ENCODE assay signal across 15 cellular contexts in genomic region chr9:125739442-125739841, GRCh38. TPM values are rescaled to one million over a fixed set of nuclear protein-coding genes. Genes with fewer than 3 reads are reported as not detected.
A peak's percentile ranks its signal among the peaks of the same experiment; 100 is the strongest.
DNase-seq lines count a peak whose midpoint lies in the region; ATAC-seq, FAIRE-seq and TF ChIP-seq lines count a peak whose summit lies in the region.
"Had no signal": no experiment of that assay in that cellular context is flagged by ENCODE, and none has a peak within 500 bp of the region (broad histone marks: within the 10 kb centered on the region; RNA-seq: fewer than 3 reads in every experiment).

No MANE protein-coding gene starts in this region.

- 5% methylated on average over 3 of the region's 3 CpGs for WGBS in K562 (ENCODE audit: insufficient coverage, low coverage, missing lambda C conversion rate)

- no peak for TF ChIP-seq EP300 in K562 (IDR thresholded peaks at IDR 0.05; ENCODE audit: low read length)

- no peak overlapping the region for H3K27ac ChIP-seq in K562 (ENCODE audit: extremely low read depth, low read depth, low read length)
- H3K27ac ChIP-seq: 22Rv1 had no signal

- TF ChIP-seq RAD21 in K562 (CRISPR knock-in tag; conservative IDR thresholded peaks at IDR 0.05 in 1 of 2, IDR thresholded peaks at IDR 0.05 in 1 of 2), result no peak

- H3K9ac ChIP-seq in K562 (ENCODE audit: insufficient read depth in 1 of 2, low read depth in 2 of 2, low read length in 2 of 2), result no peak overlapping the region

- no peak overlapping the region for H2AFZ ChIP-seq in K562 (ENCODE audit: low read depth, low read length)
- H2AFZ ChIP-seq: GM23338 had no signal

- in situ Hi-C loops in K562 (cut with MboI), result no loop called here

- ATAC-seq in K562 (no peak), GM19467 (IDR thresholded peaks at IDR 0.05; ENCODE audit: unreplicated experiment) (no peak), GM21528 (IDR thresholded peaks at IDR 0.05; ENCODE audit: low FRiP score, unreplicated experiment) (no peak)
- ATAC-seq: CD8-positive, alpha-beta T cell; GM23338 had no signal

- no peak overlapping the region for H3K4me3 ChIP-seq in K562
- H3K4me3 ChIP-seq: GM23338 had no signal

- no TSS peak for BruUV-seq in K562 (replicated peaks; lab: Mats Ljungman, UMichigan)

- POLR2A ChIA-PET in K562 (lab: Yijun Ruan, JAX), result interaction anchor here (0.9 to 1.0 kb wide), 2 partner anchors 9 to 32 kb away, joined by 3 to 5 read pairs; partner anchors contain the start of gene MAPKAP1

- H3K4me2 ChIP-seq in K562 (ENCODE audit: insufficient read depth, low read length), result no peak overlapping the region
- H3K4me2 ChIP-seq: GM23338 had no signal

- no peaks in the 10 kb centered on the region for H3K4me1 ChIP-seq in K562 (replicated peaks in 1 of 2; ENCODE audit: control insufficient read depth in 2 of 2, insufficient read depth in 2 of 2, low read length in 2 of 2)
- H3K4me1 ChIP-seq: Caco-2 had no signal

- H3K36me3 ChIP-seq in K562 (ENCODE audit: control insufficient read depth, insufficient read depth, low read length), result no peaks in the 10 kb centered on the region

- no peaks in the 10 kb centered on the region for H3K9me3 ChIP-seq in K562 (replicated peaks; ENCODE audit: control insufficient read depth, insufficient read depth, low read depth, low read length)
- H3K9me3 ChIP-seq: Caco-2 had no signal

- H4K20me1 ChIP-seq in K562 (replicated peaks; ENCODE audit: control insufficient read depth, insufficient read depth, low read length), result no peaks in the 10 kb centered on the region

- H3K79me2 ChIP-seq in K562 (ENCODE audit: control insufficient read depth, insufficient read depth, low read length), result no peaks in the 10 kb centered on the region

- CTCF ChIA-PET in K562 (lab: Yijun Ruan, JAX; ENCODE audit: low intra/inter-chr PET ratio), result no interaction called here

- no peak for FAIRE-seq in K562 (lab: Jason Lieb, UNC)
- FAIRE-seq in frontal cortex (lab: Jason Lieb, UNC), result no peak

- H3K9me1 ChIP-seq in K562 (ENCODE audit: control insufficient read depth, insufficient read depth, low read length), result no peaks in the 10 kb centered on the region

- TF ChIP-seq CTCF in K562 (IDR thresholded peaks at IDR 0.05 in 2 of 3, conservative IDR thresholded peaks at IDR 0.05 in 1 of 3; ENCODE audit: insufficient read depth in 2 of 3, low read depth in 1 of 3, low read length in 3 of 3), result no peak

- intact Hi-C loops in K562 (cut with micrococcal nuclease), result no loop called here

- H3K27me3 ChIP-seq in K562 (ENCODE audit: control insufficient read depth in 2 of 2, insufficient read depth in 2 of 2, low read length in 2 of 2), result peaks cover 13 to 15% of the 10 kb centered on the region in 2 experiments; a peak in 4 of 5 replicates

- DNase-seq in EH (ENCODE audit: low read depth) (peak; percentile 60), M059J (ENCODE audit: low read depth) (peak; percentile 77), K562 (ENCODE audit: extremely low read depth in 1 of 4, low spot score in 3 of 4) (no peak), kidney tubule cell (ENCODE audit: low spot score) (peak; percentile 19), frontal cortex (ENCODE audit: low spot score in 2 of 2) (no peak), SKM-1 (lab: John Stamatoyannopoulos, UW; ENCODE audit: unreplicated experiment) (no peak)
- DNase-seq: Caco-2; CD8-positive, alpha-beta T cell; DND-41; GF-D8; H7 had no signal

- TF ChIP-seq POLR2A in K562 (conservative IDR thresholded peaks at IDR 0.05), result no peak

TF ChIP-seq in K562, 482 proteins besides CTCF, POLR2A, EP300 and RAD21 (continues in another document):
- TF ChIP-seq GTF2F1 (IDR thresholded peaks at IDR 0.05; ENCODE audit: low read depth, low read length) (no peak), BHLHE40 (IDR thresholded peaks at IDR 0.05; ENCODE audit: low read length) (no peak), PRDM10 (IDR thresholded peaks at IDR 0.05; ENCODE audit: partially characterized antibody) (no peak), ZNF224 (CRISPR knock-in tag; IDR thresholded peaks at IDR 0.05) (no peak), MEF2A (IDR thresholded peaks at IDR 0.05; ENCODE audit: control insufficient read depth, low read depth, low read length) (no peak), ZNF184 (CRISPR knock-in tag; IDR thresholded peaks at IDR 0.05) (no peak), TOE1 (IDR thresholded peaks at IDR 0.05; ENCODE audit: borderline replicate concordance) (no peak), TOE1 (CRISPR knock-in tag; IDR thresholded peaks at IDR 0.05; ENCODE audit: borderline replicate concordance, low read depth) (no peak), CBFA2T2 (conservative IDR thresholded peaks at IDR 0.05) (no peak), HMGN3 (IDR thresholded peaks at IDR 0.05; ENCODE audit: borderline replicate concordance, extremely low read depth, insufficient read length, low read depth, low read length) (no peak)

RNA-seq across cellular contexts. Expression of gene PBX3, which starts 7.7 kb away (rescaled TPM):
- total RNA-seq in M059J (2014; rRNA removed; shearing (Covaris generic)), result 53.0 and 71.5 TPM in 2 replicates
- total RNA-seq in K562 (2011; cell fraction: chromatin; rRNA removed; ENCODE audit: low replicate concordance), result 2.8 and 5.5 TPM in 2 replicates
- 2.5 and 2.6 TPM in 2 replicates for total RNA-seq in K562 (2011; cell fraction: nucleolus; rRNA removed)
- 4.8 and 8.5 TPM in 2 replicates for total RNA-seq in K562 (2011; cell fraction: nucleoplasm; rRNA removed)
- 2.9 and 5.8 TPM in 2 replicates for total RNA-seq in K562 (2014; rRNA removed)
- 0.91 and 1.3 TPM in 2 replicates for total RNA-seq in K562 (2014; rRNA removed; fragmentation: Illumina TruSeq; extraction: Trizol)
- 0.65 and 0.98 TPM in 2 replicates for total RNA-seq in K562 (2015; rRNA removed; fragmentation: Illumina TruSeq; extraction: Trizol)
- 1.8 and 3.1 TPM in 2 replicates for total RNA-seq in K562 (2021)
- 1.0 and 2.5 TPM in 2 replicates for polyA plus RNA-seq in K562 (2011; rRNA removed)
- polyA plus RNA-seq in K562 (2011; cell fraction: cytosol; rRNA removed), result 0.56 and 1.2 TPM in 2 replicates
- 1.4 and 3.8 TPM in 2 replicates for polyA plus RNA-seq in K562 (2011; cell fraction: nucleus; rRNA removed)
- 0.91 and 1.1 TPM in 2 replicates for polyA plus RNA-seq in K562 (2012)
- polyA plus RNA-seq in K562 (2014; fragmentation: Illumina TruSeq; extraction: Trizol), result 0.71 and 0.92 TPM in 2 replicates
- polyA plus RNA-seq in K562 (2014; fragmentation: Nextera tagmentation; extraction: Ambion mirVana), result under 1 TPM; 0.14 to 0.21 TPM
- 1.9 and 3.4 TPM in 2 replicates for polyA plus RNA-seq in K562 (2014; rRNA removed)
- 2.6 and 4.6 TPM in 2 replicates for polyA minus RNA-seq in K562 (2011; rRNA and poly(A)+ RNA removed)
- polyA minus RNA-seq in K562 (2011; cell fraction: cytosol; rRNA and poly(A)+ RNA removed), result 1.3 TPM in 1 of 2 replicates, not detected in the other
- polyA minus RNA-seq in K562 (2011; cell fraction: nucleus; rRNA and poly(A)+ RNA removed), result 9.2 and 13.7 TPM in 2 replicates
- total RNA-seq in frontal cortex, result 37.5 TPM

RNA-seq across cellular contexts. Expression of gene MAPKAP1, which starts 32.4 kb away (rescaled TPM):
- total RNA-seq in M059J (2014; rRNA removed; shearing (Covaris generic)), result 80.6 and 107 TPM in 2 replicates
- total RNA-seq in K562 (2011; cell fraction: chromatin; rRNA removed; ENCODE audit: low replicate concordance), result 75.9 and 114 TPM in 2 replicates
- 32.5 and 42.6 TPM in 2 replicates for total RNA-seq in K562 (2011; cell fraction: nucleolus; rRNA removed)
- 70.0 and 87.9 TPM in 2 replicates for total RNA-seq in K562 (2011; cell fraction: nucleoplasm; rRNA removed)
- 74.1 and 75.1 TPM in 2 replicates for total RNA-seq in K562 (2014; rRNA removed)
- total RNA-seq in K562 (2014; rRNA removed; fragmentation: Illumina TruSeq; extraction: Trizol), result 55.3 and 59.6 TPM in 2 replicates
- 54.7 and 59.2 TPM in 2 replicates for total RNA-seq in K562 (2015; rRNA removed; fragmentation: Illumina TruSeq; extraction: Trizol)
- total RNA-seq in K562 (2021), result 68.1 and 74.3 TPM in 2 replicates
- polyA plus RNA-seq in K562 (2011; rRNA removed), result 68.6 and 82.1 TPM in 2 replicates
- polyA plus RNA-seq in K562 (2011; cell fraction: cytosol; rRNA removed), result 52.1 and 65.5 TPM in 2 replicates
- 57.0 and 69.0 TPM in 2 replicates for polyA plus RNA-seq in K562 (2011; cell fraction: nucleus; rRNA removed)
- polyA plus RNA-seq in K562 (2012), result 50.6 and 60.4 TPM in 2 replicates
- 61.8 and 80.4 TPM in 2 replicates for polyA plus RNA-seq in K562 (2014; fragmentation: Illumina TruSeq; extraction: Trizol)
- 1 to 10 TPM; 2.6 to 3.3 TPM for polyA plus RNA-seq in K562 (2014; fragmentation: Nextera tagmentation; extraction: Ambion mirVana)
- 61.1 and 63.8 TPM in 2 replicates for polyA plus RNA-seq in K562 (2014; rRNA removed)
- 98.5 and 101 TPM in 2 replicates for polyA minus RNA-seq in K562 (2011; rRNA and poly(A)+ RNA removed)
- 20.9 and 21.3 TPM in 2 replicates for polyA minus RNA-seq in K562 (2011; cell fraction: cytosol; rRNA and poly(A)+ RNA removed)
- 42.5 and 52.8 TPM in 2 replicates for polyA minus RNA-seq in K562 (2011; cell fraction: nucleus; rRNA and poly(A)+ RNA removed)
- total RNA-seq in frontal cortex, result 35.9 TPM

Comparison
In these comparisons a context has a peak if more than half of its experiments do, and no peak if none do; other contexts are left out.
1. DNase-seq: peak in EH (single experiment), M059J (single experiment) and kidney tubule cell (single experiment); none in K562 (0 of 4), frontal cortex (0 of 2) and SKM-1 (single experiment).